ENCODE assay signal across 8 cellular contexts in genomic region chr6:70686548-70687133, GRCh38. TPM values are rescaled to one million over a fixed set of nuclear protein-coding genes. Genes with fewer than 3 reads are reported as not detected.
DNase-seq lines count a peak whose midpoint lies in the region; ATAC-seq, FAIRE-seq and TF ChIP-seq lines count a peak whose summit lies in the region.

No MANE protein-coding gene starts in this region.

- H3K9ac ChIP-seq in endothelial cell of umbilical vein (replicated peaks; ENCODE audit: extremely low read depth, insufficient read depth, low read length) = no peak overlapping the region

- peak; percentile 59 for FAIRE-seq in endothelial cell of umbilical vein (lab: Jason Lieb, UNC)

- H3K27ac ChIP-seq in endothelial cell of umbilical vein (ENCODE audit: insufficient read depth, low read depth, low read length) (no peak overlapping the region), neutrophil (no peak overlapping the region)

- peaks cover 45% of the 10 kb centered on the region for H3K4me1 Mint-ChIP-seq in activated naive CD4-positive, alpha-beta T cell treated with anti-CD3 and anti-CD28 coated beads, Interleukin-2, amount 10 ng/mL, durations not matched to agents 7 days and 5 days
- peaks cover 24% of the 10 kb centered on the region for H3K4me1 Mint-ChIP-seq in activated T-helper 17 cell treated with anti-CD3 and anti-CD28 coated beads, Interleukin-2, amount 50 U/mL, for 72 hours

- dilution Hi-C loops in endothelial cell of umbilical vein (cut with MboI; ENCODE audit: extremely low pct_ligation_motif_present, low sequenced_read_pairs) = no loop called here

- no peaks in the 10 kb centered on the region for H3K27me3 Mint-ChIP-seq in activated naive CD4-positive, alpha-beta T cell treated with anti-CD3 and anti-CD28 coated beads, Interleukin-2, amount 10 ng/mL, durations not matched to agents 7 days and 5 days
- no peaks in the 10 kb centered on the region for H3K27me3 Mint-ChIP-seq in activated T-helper 17 cell treated with anti-CD3 and anti-CD28 coated beads, Interleukin-2, amount 50 U/mL, for 72 hours

- H3K4me3 ChIP-seq in endothelial cell of umbilical vein (replicated peaks in 1 of 3; ENCODE audit: insufficient read depth in 1 of 3, low read depth in 1 of 3, low read length in 3 of 3) = no peak overlapping the region
- no peak overlapping the region for H3K4me3 ChIP-seq in neutrophil (ENCODE audit: low read depth in 1 of 2, low read length in 1 of 2)

- ATAC-seq in HG03175 (IDR thresholded peaks at IDR 0.05; ENCODE audit: unreplicated experiment) = peak; percentile 58
- ATAC-seq in activated T-helper 17 cell treated with anti-CD3 and anti-CD28 coated beads, Interleukin-2, amount 50 U/mL, for 72 hours (replicated peaks) = no peak

- peaks cover 8% of the 10 kb centered on the region for H3K36me3 Mint-ChIP-seq in activated naive CD4-positive, alpha-beta T cell treated with anti-CD3 and anti-CD28 coated beads, Interleukin-2, amount 10 ng/mL, durations not matched to agents 7 days and 5 days
- no peaks in the 10 kb centered on the region for H3K36me3 Mint-ChIP-seq in activated T-helper 17 cell treated with anti-CD3 and anti-CD28 coated beads, Interleukin-2, amount 50 U/mL, for 72 hours (ENCODE audit: low read depth)

- no peak overlapping the region for H3K4me2 ChIP-seq in endothelial cell of umbilical vein (ENCODE audit: insufficient read depth, low read length)

- H3K27ac Mint-ChIP-seq in activated naive CD4-positive, alpha-beta T cell treated with anti-CD3 and anti-CD28 coated beads, Interleukin-2, amount 10 ng/mL, durations not matched to agents 7 days and 5 days = no peak overlapping the region
- H3K27ac Mint-ChIP-seq in activated T-helper 17 cell treated with anti-CD3 and anti-CD28 coated beads, Interleukin-2, amount 50 U/mL, for 72 hours = no peak overlapping the region

- H3K79me2 ChIP-seq in endothelial cell of umbilical vein (ENCODE audit: control insufficient read depth, insufficient read depth, low read length) = peaks cover 34% of the 10 kb centered on the region

- H3K27me3 ChIP-seq in endothelial cell of umbilical vein (ENCODE audit: control insufficient read depth in 2 of 2, insufficient read depth in 2 of 2, low read length in 2 of 2) = no peaks in the 10 kb centered on the region
- H3K27me3 ChIP-seq in neutrophil = no peaks in the 10 kb centered on the region

- H3K4me3 Mint-ChIP-seq in activated naive CD4-positive, alpha-beta T cell treated with anti-CD3 and anti-CD28 coated beads, Interleukin-2, amount 10 ng/mL, durations not matched to agents 7 days and 5 days = no peak overlapping the region
- no peak overlapping the region for H3K4me3 Mint-ChIP-seq in activated T-helper 17 cell treated with anti-CD3 and anti-CD28 coated beads, Interleukin-2, amount 50 U/mL, for 72 hours

- H3K9me3 ChIP-seq in endothelial cell of umbilical vein (replicated peaks; ENCODE audit: control insufficient read depth, insufficient read depth, low read length) (no peaks in the 10 kb centered on the region), neutrophil (no peaks in the 10 kb centered on the region)

- no peak overlapping the region for H2AFZ ChIP-seq in endothelial cell of umbilical vein (ENCODE audit: low read depth, low read length)

- H3K36me3 ChIP-seq in endothelial cell of umbilical vein (ENCODE audit: control insufficient read depth in 2 of 2, extremely low read depth in 1 of 2, insufficient read depth in 2 of 2, low read length in 2 of 2) (no peaks in the 10 kb centered on the region), neutrophil (no peaks in the 10 kb centered on the region)

- H3K4me1 ChIP-seq in endothelial cell of umbilical vein (ENCODE audit: control insufficient read depth, extremely low read depth, insufficient read depth, low read length) (no peaks in the 10 kb centered on the region), neutrophil (ENCODE audit: control insufficient read depth in 1 of 2, insufficient read depth in 1 of 2, low read depth in 1 of 2, low read length in 1 of 2) (no peaks in the 10 kb centered on the region)

- intact Hi-C loops in endothelial cell of umbilical vein (cut with micrococcal nuclease) = loop anchor here (1.0 to 5.0 kb wide), 7 partner anchors 18 to 464 kb away; partner anchors contain the start of gene FAM135A

- TF ChIP-seq CTCF in endothelial cell of umbilical vein (IDR thresholded peaks at IDR 0.05; ENCODE audit: extremely low read depth in 1 of 2, insufficient read depth in 1 of 2, low read depth in 1 of 2, low read length in 2 of 2) (peak; percentile 38 to 41), neutrophil (IDR thresholded peaks at IDR 0.05) (peak; percentile 81)

- no TSS peak for BruUV-seq in endothelial cell of umbilical vein (replicated peaks; lab: Mats Ljungman, UMichigan)

- H4K20me1 ChIP-seq in endothelial cell of umbilical vein (replicated peaks; ENCODE audit: control insufficient read depth, extremely low read depth, insufficient read depth, low read length) = peaks cover 7% of the 10 kb centered on the region

- TF ChIP-seq POLR2A in endothelial cell of umbilical vein (IDR thresholded peaks at IDR 0.05; ENCODE audit: low read depth, low read length) = no peak

- POLR2A ChIA-PET in endothelial cell of umbilical vein (lab: Charles Lee) = no interaction called here

- no peaks in the 10 kb centered on the region for H3K9me1 ChIP-seq in endothelial cell of umbilical vein (replicated peaks; ENCODE audit: control insufficient read depth, extremely low read depth, insufficient read depth, low read length)

- DNase-seq in EL (peak; percentile 45), RPMI7951 (ENCODE audit: low read depth) (peak; percentile 33), endothelial cell of umbilical vein (ENCODE audit: low read depth, low spot score) (peak; percentile 59), UCSD-AML1 (lab: John Stamatoyannopoulos, UW; ENCODE audit: unreplicated experiment) (no peak)
- no peak for DNase-seq in activated naive CD4-positive, alpha-beta T cell treated with anti-CD3 and anti-CD28 coated beads, Interleukin-2, amount 10 ng/mL, durations not matched to agents 7 days and 5 days

- CTCF ChIA-PET in endothelial cell of umbilical vein (lab: Charles Lee) = interaction anchor here (0.6 to 3.9 kb wide), 55 partner anchors 9 to 1296 kb away, joined by 3 to 96 read pairs (median 4); partner anchors contain the start of genes FAM135A, SDHAF4 and SMAP1
- CTCF ChIA-PET in activated naive CD4-positive, alpha-beta T cell treated with anti-CD3 and anti-CD28 coated beads, Interleukin-2, amount 10 ng/mL, durations not matched to agents 7 days and 5 days (lab: Charles Lee) = interaction anchor here (0.7 to 5.2 kb wide), 25 partner anchors 13 to 1942 kb away, joined by 3 to 46 read pairs (median 4); partner anchors contain the start of genes SDHAF4 and SMAP1

- H3K9me3 Mint-ChIP-seq in activated naive CD4-positive, alpha-beta T cell treated with anti-CD3 and anti-CD28 coated beads, Interleukin-2, amount 10 ng/mL, durations not matched to agents 7 days and 5 days = peaks cover 7% of the 10 kb centered on the region
- H3K9me3 Mint-ChIP-seq in activated T-helper 17 cell treated with anti-CD3 and anti-CD28 coated beads, Interleukin-2, amount 50 U/mL, for 72 hours = peaks cover 3% of the 10 kb centered on the region

TF ChIP-seq in endothelial cell of umbilical vein, 7 proteins besides CTCF, POLR2A, EP300 and RAD21:
- TF ChIP-seq JUN (IDR thresholded peaks at IDR 0.05; ENCODE audit: borderline replicate concordance, insufficient read depth, insufficient read length, low read depth) = no peak
- TF ChIP-seq GATA2 (IDR thresholded peaks at IDR 0.05; ENCODE audit: insufficient read depth, insufficient read length, low read depth, low read length) = no peak
- no peak for TF ChIP-seq EZH2 (IDR thresholded peaks at IDR 0.05; ENCODE audit: borderline replicate concordance, low read depth, low read length, severe bottlenecking)
- no peak for TF ChIP-seq MAX (IDR thresholded peaks at IDR 0.05; ENCODE audit: insufficient read depth, insufficient read length)
- no peak for TF ChIP-seq POLR2AphosphoS5 (IDR thresholded peaks at IDR 0.05; ENCODE audit: insufficient read depth, low read depth, low read length)

RNA-seq across cellular contexts. Expression of gene SMAP1, which starts 19.0 kb away (rescaled TPM):
- total RNA-seq in RPMI7951 (2014; rRNA removed; shearing (Covaris generic)) = 18.8 and 25.0 TPM in 2 replicates
- total RNA-seq in endothelial cell of umbilical vein = 24.6 and 24.7 TPM in 2 replicates
- polyA plus RNA-seq in endothelial cell of umbilical vein = 13.7 and 14.6 TPM in 2 replicates
- polyA plus RNA-seq in endothelial cell of umbilical vein (2011; cell fraction: cytosol; rRNA removed) = 19.4 and 20.8 TPM in 2 replicates
- polyA plus RNA-seq in endothelial cell of umbilical vein (2011; cell fraction: nucleus; rRNA removed) = 23.9 TPM in 2 replicates
- polyA plus RNA-seq in endothelial cell of umbilical vein (2012) = 20.4 and 25.7 TPM in 2 replicates
- 27.0 and 28.7 TPM in 2 replicates for polyA minus RNA-seq in endothelial cell of umbilical vein
- 12.5 TPM for polyA minus RNA-seq in endothelial cell of umbilical vein (2011; cell fraction: cytosol; rRNA and poly(A)+ RNA removed)
- 17.6 and 21.2 TPM in 2 replicates for polyA minus RNA-seq in endothelial cell of umbilical vein (2011; cell fraction: nucleus; rRNA and poly(A)+ RNA removed)
- 10 to 100 TPM; 24.0 to 39.5 TPM for total RNA-seq in activated T-helper 17 cell treated with anti-CD3 and anti-CD28 coated beads, Interleukin-2, amount 50 U/mL, for 72 hours

Comparison
In these comparisons a context has a peak if more than half of its experiments do, and no peak if none do; other contexts are left out.
1. DNase-seq: peak in EL (single experiment), RPMI7951 (single experiment) and endothelial cell of umbilical vein (single experiment); none in UCSD-AML1 (single experiment) and activated naive CD4-positive, alpha-beta T cell treated with anti-CD3 and anti-CD28 coated beads, Interleukin-2, amount 10 ng/mL, durations not matched to agents 7 days and 5 days (single experiment).